ENCODE assay signal across 16 cellular contexts in genomic region chr5:155872801-155873200, GRCh38.
DNase-seq lines count a peak whose midpoint lies in the region; ATAC-seq lines count a peak whose summit lies in the region.
"Had no signal": no experiment of that assay in that cellular context is flagged by ENCODE, and none has a peak within 500 bp of the region (broad histone marks: within the 10 kb centered on the region; RNA-seq: fewer than 3 reads in every experiment).

No MANE protein-coding gene starts in this region.

- intact Hi-C loops in left colon (cut with DNase I, micrococcal nuclease) = no loop called here

- ATAC-seq in HG03139 (IDR thresholded peaks at IDR 0.05; ENCODE audit: unreplicated experiment) (no peak), left colon (no peak)
- ATAC-seq: GM12878; left lung; stimulated activated effector memory CD8-positive, alpha-beta T cell treated with anti-CD3 and anti-CD28 coated beads, Interleukin-12 subunit alpha, Interleukin-12 subunit beta, amount 100 ng/mL, for 72 hours had no signal

- peak; percentile 11 for DNase-seq in NCI-H2227 (lab: John Stamatoyannopoulos, UW; ENCODE audit: unreplicated experiment)
- no peak for DNase-seq in NCI-H2227 treated with DMSO at 0.1 percent for 48 hours (lab: John Stamatoyannopoulos, UW)
- DNase-seq in NCI-H1105 treated with DMSO at 0.1 percent for 48 hours (lab: John Stamatoyannopoulos, UW) = peak; percentile 82
- peak; percentile 52 for DNase-seq in NCI-H748 treated with DMSO at 0.1 percent for 48 hours (lab: John Stamatoyannopoulos, UW)
- DNase-seq in stromal cell of bone marrow (ENCODE audit: low read depth) = peak; percentile 19
- DNase-seq in Ammon's horn (ENCODE audit: low spot score) = no peak
- no peak for DNase-seq in left colon
- DNase-seq: activated CD4-positive, alpha-beta T cell treated with anti-CD3 and anti-CD28 coated beads, Interleukin-2, amount 10 ng/mL, durations not matched to agents 24 days and 14 days; activated CD8-positive, alpha-beta memory T cell treated with anti-CD3 and anti-CD28 coated beads, Interleukin-2, amount 50 U/mL, for 4 hours; activated gamma-delta T cell; CD4-positive, alpha-beta memory T cell; central memory CD4-positive, alpha-beta T cell; left lung had no signal

Comparison
In these comparisons a context has a peak if more than half of its experiments do, and no peak if none do; other contexts are left out.
1. DNase-seq: peak in NCI-H2227 (single experiment), NCI-H1105 treated with DMSO at 0.1 percent for 48 hours (single experiment), NCI-H748 treated with DMSO at 0.1 percent for 48 hours (single experiment) and stromal cell of bone marrow (single experiment); none in NCI-H2227 treated with DMSO at 0.1 percent for 48 hours (single experiment), Ammon's horn (single experiment) and left colon (0 of 2).